In genomic region chr1:109930252-109930993, GRCh38 we compare ENCODE assay signal across 14 cellular contexts. TPM values are rescaled to one million over a fixed set of nuclear protein-coding genes. Genes with fewer than 3 reads are reported as not detected.
DNase-seq lines count a peak whose midpoint lies in the region; ATAC-seq, FAIRE-seq and TF ChIP-seq lines count a peak whose summit lies in the region.
"Had no signal": no experiment of that assay in that cellular context is flagged by ENCODE, and none has a peak within 500 bp of the region (broad histone marks: within the 10 kb centered on the region; RNA-seq: fewer than 3 reads in every experiment).

No MANE protein-coding gene starts in this region.

- H3K4me1 ChIP-seq in Panc1 (ENCODE audit: control insufficient read depth, insufficient read depth, low read length) = peaks cover 86% of the 10 kb centered on the region
- peaks cover 50 to 55% of the 10 kb centered on the region in 2 donors for H3K4me1 ChIP-seq in kidney (ENCODE audit: control insufficient read depth in 1 of 2, insufficient read depth in 1 of 2, low read depth in 1 of 2, low read length in 2 of 2)
- H3K4me1 ChIP-seq in gastrocnemius medialis = peaks cover 34 to 35% of the 10 kb centered on the region in 2 donors

- peak; percentile 33 for DNase-seq in ELF-1 (ENCODE audit: low read depth, low spot score)
- DNase-seq in Panc1 (ENCODE audit: low read depth, low spot score) = no peak
- DNase-seq in kidney = no peak
- no peak for DNase-seq in gastrocnemius medialis
- DNase-seq in effector memory CD8-positive, alpha-beta T cell = no peak
- no peak for DNase-seq in GM10266 (ENCODE audit: extremely low spot score)
- no peak for DNase-seq in activated CD4-positive, alpha-beta T cell treated with anti-CD3 and anti-CD28 coated beads for 1 hour
- DNase-seq: activated CD8-positive, alpha-beta T cell treated with anti-CD3 and anti-CD28 coated beads for 36 hours; MM.1S; NCI-H524 treated with DMSO at 0.1 percent for 48 hours had no signal

- intact Hi-C loops in Panc1 (cut with micrococcal nuclease; ENCODE audit: unreplicated experiment) = loop anchor here (5.0 kb wide), 1 partner anchor 52 kb away; the partner anchor contains the start of gene AHCYL1
- intact Hi-C loops in kidney (cut with DNase I) = no loop called here
- intact Hi-C loops in gastrocnemius medialis (cut with DNase I; ENCODE audit: low total_unique reads) = no loop called here

- TF ChIP-seq CTCF in Panc1 (IDR thresholded peaks at IDR 0.05) (no peak), kidney (IDR thresholded peaks at IDR 0.05; ENCODE audit: borderline replicate concordance, extremely low read depth, insufficient read depth) (no peak), gastrocnemius medialis (IDR thresholded peaks at IDR 0.05 in 4 of 5, conservative IDR thresholded peaks at IDR 0.05 in 1 of 5) (no peak), GM10266 (IDR thresholded peaks at IDR 0.05; ENCODE audit: control insufficient read depth, insufficient read depth, low read depth, missing control alignments) (no peak)

- no peak for FAIRE-seq in kidney (lab: Jason Lieb, UNC)
- FAIRE-seq: GM19239 had no signal

- H3K27ac ChIP-seq in Panc1 (ENCODE audit: low read length) (peak overlapping the region; percentile 97), kidney (ENCODE audit: low read depth in 2 of 2, low read length in 2 of 2) (peak overlapping the region; percentile 26 to 48), gastrocnemius medialis (peak overlapping the region; percentile 74 to 85 (median 80))

- TSS peak; percentile 51 for BruUV-seq in Panc1 (replicated peaks; lab: Mats Ljungman, UMichigan)

- no peaks in the 10 kb centered on the region for H3K27me3 ChIP-seq in Panc1 (ENCODE audit: control insufficient read depth, insufficient read depth, low read length)
- no peaks in the 10 kb centered on the region for H3K27me3 ChIP-seq in gastrocnemius medialis

- H3K4me3 ChIP-seq in Panc1 (ENCODE audit: low read depth in 2 of 2, low read length in 2 of 2) = no peak overlapping the region
- H3K4me3 ChIP-seq in kidney (ENCODE audit: low read length in 2 of 2) = no peak overlapping the region
- no peak overlapping the region for H3K4me3 ChIP-seq in gastrocnemius medialis

- CTCF ChIA-PET in Panc1 (lab: Charles Lee) = interaction anchor here (1.6 to 2.7 kb wide), 2 partner anchors 54 to 153 kb away, joined by 6 to 11 read pairs; partner anchors contain the start of gene AHCYL1

- no peaks in the 10 kb centered on the region for H3K27me3 Mint-ChIP-seq in effector memory CD8-positive, alpha-beta T cell
- H3K27me3 Mint-ChIP-seq: activated CD8-positive, alpha-beta T cell treated with anti-CD3 and anti-CD28 coated beads for 36 hours; activated naive CD8-positive, alpha-beta T cell; stimulated activated naive CD8-positive, alpha-beta T cell treated with anti-CD3 and anti-CD28 coated beads, Interleukin-15, Interleukin-2, amounts not matched to agents 100 ng/mL and 50 ng/mL, for 24 hours had no signal

- no peaks in the 10 kb centered on the region for H3K9me3 Mint-ChIP-seq in effector memory CD8-positive, alpha-beta T cell
- H3K9me3 Mint-ChIP-seq: stimulated activated naive CD8-positive, alpha-beta T cell treated with anti-CD3 and anti-CD28 coated beads, Interleukin-15, Interleukin-2, amounts not matched to agents 100 ng/mL and 50 ng/mL, for 24 hours had no signal

- H3K27ac Mint-ChIP-seq in effector memory CD8-positive, alpha-beta T cell = peak overlapping the region in 1 of 2 donors; percentile 51
- H3K27ac Mint-ChIP-seq: activated CD8-positive, alpha-beta T cell treated with anti-CD3 and anti-CD28 coated beads for 36 hours; activated naive CD8-positive, alpha-beta T cell; stimulated activated naive CD8-positive, alpha-beta T cell treated with anti-CD3 and anti-CD28 coated beads, Interleukin-15, Interleukin-2, amounts not matched to agents 100 ng/mL and 50 ng/mL, for 24 hours had no signal

- H3K9me3 ChIP-seq in Panc1 (ENCODE audit: control insufficient read depth, insufficient read depth, low read depth, low read length) (no peaks in the 10 kb centered on the region), kidney (ENCODE audit: control insufficient read depth in 1 of 2, low read length in 2 of 2) (no peaks in the 10 kb centered on the region), gastrocnemius medialis (no peaks in the 10 kb centered on the region)

- no peak for TF ChIP-seq POLR2A in gastrocnemius medialis (IDR thresholded peaks at IDR 0.05)

- POLR2A ChIA-PET in Panc1 (lab: Charles Lee) = no interaction called here

- peaks cover 12% of the 10 kb centered on the region for H3K36me3 Mint-ChIP-seq in effector memory CD8-positive, alpha-beta T cell (ENCODE audit: insufficient read depth)

- in situ Hi-C loops in Panc1 (cut with HindIII; ENCODE audit: low pct_unique_long_range_greater_than_20kb, low sequenced_read_pairs) = no loop called here
- in situ Hi-C loops in gastrocnemius medialis (cut with MboI; ENCODE audit: low sequenced_read_pairs in 4 of 4) = no loop called here

- H3K9ac ChIP-seq in kidney (ENCODE audit: low read length in 2 of 2) = no peak overlapping the region

- no peak overlapping the region for H3K4me3 Mint-ChIP-seq in effector memory CD8-positive, alpha-beta T cell
- H3K4me3 Mint-ChIP-seq: activated CD8-positive, alpha-beta T cell treated with anti-CD3 and anti-CD28 coated beads for 36 hours; activated naive CD8-positive, alpha-beta T cell; stimulated activated naive CD8-positive, alpha-beta T cell treated with anti-CD3 and anti-CD28 coated beads, Interleukin-15, Interleukin-2, amounts not matched to agents 100 ng/mL and 50 ng/mL, for 24 hours had no signal

- ATAC-seq in Panc1 (no peak), gastrocnemius medialis (no peak)
- no peak for ATAC-seq in activated CD4-positive, CD25-positive, alpha-beta regulatory T cell treated with anti-CD3 and anti-CD28 coated beads, Interleukin-2, amount 50 U/mL, for 24 hours
- no peak for ATAC-seq in effector memory CD8-positive, alpha-beta T cell (replicated peaks)
- ATAC-seq: activated CD8-positive, alpha-beta T cell treated with anti-CD3 and anti-CD28 coated beads for 36 hours had no signal

- H3K36me3 ChIP-seq in Panc1 (ENCODE audit: control insufficient read depth, insufficient read depth, low read length) (no peaks in the 10 kb centered on the region; the same call in 1 of the 2 replicates), kidney (ENCODE audit: control insufficient read depth in 1 of 2, insufficient read depth in 2 of 2, low read length in 2 of 2) (peaks cover 2 to 3% of the 10 kb centered on the region in 2 donors), gastrocnemius medialis (peaks cover 0 to 28% of the 10 kb centered on the region in 2 donors)

- peaks cover 0 to 18% of the 10 kb centered on the region in 2 donors for H3K4me1 Mint-ChIP-seq in effector memory CD8-positive, alpha-beta T cell (ENCODE audit: low read depth in 2 of 2)

RNA-seq across cellular contexts. Expression of gene CSF1, which starts 19.8 kb away (rescaled TPM):
- total RNA-seq in Panc1 (2021; ENCODE audit: unreplicated experiment) (217 TPM), kidney (33.8 TPM), gastrocnemius medialis (10 to 100 TPM; 14.6 to 31.1 (median 19.6) TPM)
- 109 TPM for polyA plus RNA-seq in Panc1 (2012; ENCODE audit: insufficient read length)
- 11.1 TPM for polyA plus RNA-seq in kidney (ENCODE audit: insufficient read depth, low read depth, low replicate concordance)

RNA-seq across cellular contexts. Expression of gene AHCYL1, which starts 54.1 kb away (rescaled TPM):
- 174 TPM for total RNA-seq in Panc1 (2021; ENCODE audit: unreplicated experiment)
- polyA plus RNA-seq in Panc1 (2012; ENCODE audit: insufficient read length) = 148 TPM
- total RNA-seq in kidney = 125 TPM
- polyA plus RNA-seq in kidney (ENCODE audit: insufficient read depth, low read depth, low replicate concordance) = 103 TPM
- total RNA-seq in gastrocnemius medialis = 100 to 1,000 TPM in 1 of 4 donors, 10 to 100 TPM in 3; 42.3 to 109 (median 69.6) TPM

Comparison
In these comparisons a context has a peak if more than half of its experiments do, and no peak if none do; other contexts are left out.
1. H3K27ac ChIP-seq: peak in every context shown above with its lines; median percentile 97 in Panc1; 80 in gastrocnemius medialis; 37 in kidney.